ENCODE assay signal across 8 cellular contexts in the genomic region with DNA sequence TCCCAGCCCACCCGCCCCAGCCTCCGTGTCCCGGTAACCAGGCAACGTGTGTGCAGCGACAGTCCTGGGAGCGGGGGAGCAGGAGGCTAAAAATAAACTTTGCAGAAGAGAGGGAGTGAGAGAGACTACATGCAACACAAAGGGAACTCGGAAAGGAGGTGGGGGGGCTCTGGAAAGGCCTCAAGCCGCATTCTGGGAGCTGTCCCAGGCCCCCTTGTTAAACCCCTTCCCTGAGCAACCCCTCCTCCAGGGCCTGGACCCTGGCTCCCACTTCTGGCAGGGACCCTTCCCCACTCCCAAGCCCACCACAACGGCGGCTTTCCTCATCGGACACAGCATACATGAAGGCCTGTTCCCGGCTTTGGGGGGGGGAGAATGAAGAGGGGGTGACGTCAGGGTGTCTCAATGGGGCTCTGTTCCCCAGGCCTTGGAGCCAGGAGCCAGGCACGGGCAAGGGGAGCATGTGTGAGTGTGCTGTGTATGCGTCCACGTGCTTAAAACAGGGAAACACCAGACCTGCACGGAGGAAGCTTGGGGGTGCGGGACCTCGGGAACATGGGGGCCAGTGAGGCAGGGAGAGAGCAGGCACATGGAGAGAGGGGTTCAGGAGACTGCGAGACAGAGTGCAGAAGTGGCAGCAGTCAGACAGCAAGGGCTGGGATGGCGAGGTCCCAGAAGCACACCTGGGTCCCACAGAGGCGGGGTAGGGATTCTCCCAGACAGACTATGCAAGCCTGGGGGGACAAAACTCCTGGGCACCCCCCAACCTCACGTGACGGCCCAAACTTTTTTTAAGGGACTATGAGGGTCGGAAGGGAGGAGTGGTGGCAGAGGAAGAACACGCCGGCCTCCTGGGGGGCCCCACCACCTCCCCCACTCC. TPM values are rescaled to one million over a fixed set of nuclear protein-coding genes. Genes with fewer than 3 reads are reported as not detected.
DNase-seq lines count a peak whose midpoint lies in the region; ATAC-seq, FAIRE-seq and TF ChIP-seq lines count a peak whose summit lies in the region.

No MANE protein-coding gene starts in this region.

- CTCF ChIA-PET in activated CD8-positive, alpha-beta T cell treated with anti-CD3 and anti-CD28 coated beads, Interleukin-2, amount 10 ng/mL, durations not matched to agents 7 days and 5 days (lab: Charles Lee), result interaction anchor here (3.6 kb wide), 1 partner anchor 27 kb away, joined by 22 read pairs; no protein-coding TSS in a partner anchor

- H3K4me3 Mint-ChIP-seq in activated CD8-positive, alpha-beta T cell treated with anti-CD3 and anti-CD28 coated beads, Interleukin-2, amount 10 ng/mL, durations not matched to agents 7 days and 5 days, result peak overlapping the region; percentile 84

- DNase-seq in Right ventricle myocardium inferior (ENCODE audit: missing footprints), result peak; percentile 77
- no peak for DNase-seq in cardiac septum (ENCODE audit: low spot score)
- DNase-seq in activated CD8-positive, alpha-beta T cell treated with anti-CD3 and anti-CD28 coated beads, Interleukin-2, amount 10 ng/mL, durations not matched to agents 7 days and 5 days, result no peak
- DNase-seq in frontal cortex (ENCODE audit: low spot score in 2 of 2), result peak; percentile 76 to 86
- DNase-seq in COR-L47 (lab: John Stamatoyannopoulos, UW), result no peak
- no peak for DNase-seq in GF-D8 (lab: John Stamatoyannopoulos, UW)
- DNase-seq in dedifferentiated amniotic fluid mesenchymal stem cell (ENCODE audit: extremely low spot score), result no peak

- ATAC-seq in Right ventricle myocardium inferior, result no peak
- no peak for ATAC-seq in activated CD8-positive, alpha-beta T cell treated with anti-CD3 and anti-CD28 coated beads, Interleukin-2, amount 10 ng/mL, durations not matched to agents 7 days and 5 days

- no peaks in the 10 kb centered on the region for H3K9me3 Mint-ChIP-seq in activated CD8-positive, alpha-beta T cell treated with anti-CD3 and anti-CD28 coated beads, Interleukin-2, amount 10 ng/mL, durations not matched to agents 7 days and 5 days (ENCODE audit: insufficient read depth)

- H3K27me3 ChIP-seq in neutrophil, result peaks cover 28% of the 10 kb centered on the region

- FAIRE-seq in frontal cortex (lab: Jason Lieb, UNC), result no peak

- peak overlapping the region; percentile 89 for H3K27ac Mint-ChIP-seq in activated CD8-positive, alpha-beta T cell treated with anti-CD3 and anti-CD28 coated beads, Interleukin-2, amount 10 ng/mL, durations not matched to agents 7 days and 5 days

- H3K4me1 Mint-ChIP-seq in activated CD8-positive, alpha-beta T cell treated with anti-CD3 and anti-CD28 coated beads, Interleukin-2, amount 10 ng/mL, durations not matched to agents 7 days and 5 days (ENCODE audit: low read depth), result peaks cover 36% of the 10 kb centered on the region

- peaks cover 22% of the 10 kb centered on the region for H3K36me3 ChIP-seq in neutrophil

- H3K27ac ChIP-seq in neutrophil, result peak overlapping the region; percentile 95

- POLR2A ChIA-PET in activated CD8-positive, alpha-beta T cell treated with anti-CD3 and anti-CD28 coated beads, Interleukin-2, amount 10 ng/mL, durations not matched to agents 7 days and 5 days (lab: Charles Lee), result interaction anchor here (1.0 to 1.7 kb wide), 4 partner anchors 9 to 32 kb away, joined by 3 to 6 read pairs (median 4); a partner anchor contains a TSS

- H3K9me3 ChIP-seq in neutrophil, result no peaks in the 10 kb centered on the region

- peak overlapping the region; percentile 74 to 92 for H3K4me3 ChIP-seq in neutrophil (ENCODE audit: low read depth in 1 of 2, low read length in 1 of 2)

- H3K4me1 ChIP-seq in neutrophil (ENCODE audit: control insufficient read depth in 1 of 2, insufficient read depth in 1 of 2, low read depth in 1 of 2, low read length in 1 of 2), result peaks cover 31 to 41% of the 10 kb centered on the region in 2 experiments

- intact Hi-C loops in Right ventricle myocardium inferior (cut with DNase I) (loop anchor here (5.0 kb wide), 1 partner anchor 170 kb away; no protein-coding TSS in a partner anchor), cardiac septum (cut with DNase I) (no loop called here)

- peaks cover 12% of the 10 kb centered on the region for H3K36me3 Mint-ChIP-seq in activated CD8-positive, alpha-beta T cell treated with anti-CD3 and anti-CD28 coated beads, Interleukin-2, amount 10 ng/mL, durations not matched to agents 7 days and 5 days (ENCODE audit: low read depth)

- TF ChIP-seq CTCF in neutrophil (IDR thresholded peaks at IDR 0.05), result no peak

- peaks cover 7% of the 10 kb centered on the region for H3K27me3 Mint-ChIP-seq in activated CD8-positive, alpha-beta T cell treated with anti-CD3 and anti-CD28 coated beads, Interleukin-2, amount 10 ng/mL, durations not matched to agents 7 days and 5 days (ENCODE audit: low read depth)

RNA-seq across cellular contexts. Expression of a gene that starts 2.3 kb away (rescaled TPM):
- total RNA-seq in Right ventricle myocardium inferior (44.4 TPM), cardiac septum (37.4 TPM), frontal cortex (7.7 TPM)
- 10 to 100 TPM; 49.9 to 54.5 TPM for total RNA-seq in activated CD8-positive, alpha-beta T cell treated with anti-CD3 and anti-CD28 coated beads, Interleukin-2, amount 10 ng/mL, durations not matched to agents 7 days and 5 days

RNA-seq across cellular contexts. Expression of a gene that starts 10.2 kb away (rescaled TPM):
- total RNA-seq in Right ventricle myocardium inferior (36.3 TPM), cardiac septum (39.6 TPM), frontal cortex (16.3 TPM)
- total RNA-seq in activated CD8-positive, alpha-beta T cell treated with anti-CD3 and anti-CD28 coated beads, Interleukin-2, amount 10 ng/mL, durations not matched to agents 7 days and 5 days, result 10 to 100 TPM; 48.2 to 49.0 TPM

RNA-seq across cellular contexts. Expression of a gene that starts 16.4 kb away (rescaled TPM):
- total RNA-seq in Right ventricle myocardium inferior (34.6 TPM), cardiac septum (51.3 TPM), frontal cortex (15.5 TPM)
- 10 to 100 TPM; 73.1 to 83.8 TPM for total RNA-seq in activated CD8-positive, alpha-beta T cell treated with anti-CD3 and anti-CD28 coated beads, Interleukin-2, amount 10 ng/mL, durations not matched to agents 7 days and 5 days

RNA-seq across cellular contexts. Expression of a gene that starts 32.5 kb away (rescaled TPM):
- 6.1 TPM for total RNA-seq in Right ventricle myocardium inferior
- total RNA-seq in cardiac septum, result 4.1 TPM
- total RNA-seq in activated CD8-positive, alpha-beta T cell treated with anti-CD3 and anti-CD28 coated beads, Interleukin-2, amount 10 ng/mL, durations not matched to agents 7 days and 5 days, result 10 to 100 TPM; 19.5 to 21.5 TPM
- 4.1 TPM for total RNA-seq in frontal cortex

RNA-seq across cellular contexts. Expression of a gene that starts 35.1 kb away (rescaled TPM):
- 16.7 TPM for total RNA-seq in Right ventricle myocardium inferior
- 10.2 TPM for total RNA-seq in cardiac septum
- total RNA-seq in activated CD8-positive, alpha-beta T cell treated with anti-CD3 and anti-CD28 coated beads, Interleukin-2, amount 10 ng/mL, durations not matched to agents 7 days and 5 days, result 10 to 100 TPM; 31.8 to 36.0 TPM
- 20.0 TPM for total RNA-seq in frontal cortex

Comparison
In these comparisons a context has a peak if more than half of its experiments do, and no peak if none do; other contexts are left out.
1. DNase-seq: peak in Right ventricle myocardium inferior (single experiment) and frontal cortex (2 of 2); none in cardiac septum (single experiment), activated CD8-positive, alpha-beta T cell treated with anti-CD3 and anti-CD28 coated beads, Interleukin-2, amount 10 ng/mL, durations not matched to agents 7 days and 5 days (single experiment), COR-L47 (single experiment), GF-D8 (single experiment) and dedifferentiated amniotic fluid mesenchymal stem cell (single experiment).